Comparison of ENCODE assay signal across 1 cellular context in the genomic region with DNA sequence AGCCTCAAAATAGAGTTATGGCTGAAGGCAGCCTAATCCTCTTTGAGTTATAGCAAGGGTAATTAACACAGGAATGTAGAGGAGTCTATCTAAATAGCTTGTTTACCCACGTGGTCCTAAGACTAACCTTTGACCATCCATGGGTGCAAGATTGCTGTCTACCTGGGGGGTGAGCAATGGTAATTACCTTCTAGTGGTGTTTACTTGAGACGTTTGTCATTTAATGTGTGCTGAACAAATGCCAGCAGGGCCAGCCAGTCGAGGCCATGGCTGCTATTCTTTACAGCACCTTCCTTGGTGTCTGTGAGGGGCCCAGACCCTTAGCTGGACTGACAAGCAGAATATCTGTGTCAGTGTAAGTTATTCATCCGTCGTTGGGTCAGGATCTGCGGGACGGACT.
TF ChIP-seq lines count a peak whose summit lies in the region.

No MANE protein-coding gene starts in this region.

TF ChIP-seq in HEK293, 187 proteins besides CTCF, POLR2A, EP300 and RAD21 (continued from another document):
- TF ChIP-seq, protein P1, sequence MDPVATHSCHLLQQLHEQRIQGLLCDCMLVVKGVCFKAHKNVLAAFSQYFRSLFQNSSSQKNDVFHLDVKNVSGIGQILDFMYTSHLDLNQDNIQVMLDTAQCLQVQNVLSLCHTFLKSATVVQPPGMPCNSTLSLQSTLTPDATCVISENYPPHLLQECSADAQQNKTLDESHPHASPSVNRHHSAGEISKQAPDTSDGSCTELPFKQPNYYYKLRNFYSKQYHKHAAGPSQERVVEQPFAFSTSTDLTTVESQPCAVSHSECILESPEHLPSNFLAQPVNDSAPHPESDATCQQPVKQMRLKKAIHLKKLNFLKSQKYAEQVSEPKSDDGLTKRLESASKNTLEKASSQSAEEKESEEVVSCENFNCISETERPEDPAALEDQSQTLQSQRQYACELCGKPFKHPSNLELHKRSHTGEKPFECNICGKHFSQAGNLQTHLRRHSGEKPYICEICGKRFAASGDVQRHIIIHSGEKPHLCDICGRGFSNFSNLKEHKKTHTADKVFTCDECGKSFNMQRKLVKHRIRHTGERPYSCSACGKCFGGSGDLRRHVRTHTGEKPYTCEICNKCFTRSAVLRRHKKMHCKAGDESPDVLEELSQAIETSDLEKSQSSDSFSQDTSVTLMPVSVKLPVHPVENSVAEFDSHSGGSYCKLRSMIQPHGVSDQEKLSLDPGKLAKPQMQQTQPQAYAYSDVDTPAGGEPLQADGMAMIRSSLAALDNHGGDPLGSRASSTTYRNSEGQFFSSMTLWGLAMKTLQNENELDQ (tag by site-specific recombination; IDR thresholded peaks at IDR 0.05; ENCODE audit: low read depth): no peak
- TF ChIP-seq ZFP37 (tag by site-specific recombination; IDR thresholded peaks at IDR 0.05): no peak
- TF ChIP-seq ZNF792 (tag by site-specific recombination; IDR thresholded peaks at IDR 0.05): no peak
- TF ChIP-seq, protein P2, sequence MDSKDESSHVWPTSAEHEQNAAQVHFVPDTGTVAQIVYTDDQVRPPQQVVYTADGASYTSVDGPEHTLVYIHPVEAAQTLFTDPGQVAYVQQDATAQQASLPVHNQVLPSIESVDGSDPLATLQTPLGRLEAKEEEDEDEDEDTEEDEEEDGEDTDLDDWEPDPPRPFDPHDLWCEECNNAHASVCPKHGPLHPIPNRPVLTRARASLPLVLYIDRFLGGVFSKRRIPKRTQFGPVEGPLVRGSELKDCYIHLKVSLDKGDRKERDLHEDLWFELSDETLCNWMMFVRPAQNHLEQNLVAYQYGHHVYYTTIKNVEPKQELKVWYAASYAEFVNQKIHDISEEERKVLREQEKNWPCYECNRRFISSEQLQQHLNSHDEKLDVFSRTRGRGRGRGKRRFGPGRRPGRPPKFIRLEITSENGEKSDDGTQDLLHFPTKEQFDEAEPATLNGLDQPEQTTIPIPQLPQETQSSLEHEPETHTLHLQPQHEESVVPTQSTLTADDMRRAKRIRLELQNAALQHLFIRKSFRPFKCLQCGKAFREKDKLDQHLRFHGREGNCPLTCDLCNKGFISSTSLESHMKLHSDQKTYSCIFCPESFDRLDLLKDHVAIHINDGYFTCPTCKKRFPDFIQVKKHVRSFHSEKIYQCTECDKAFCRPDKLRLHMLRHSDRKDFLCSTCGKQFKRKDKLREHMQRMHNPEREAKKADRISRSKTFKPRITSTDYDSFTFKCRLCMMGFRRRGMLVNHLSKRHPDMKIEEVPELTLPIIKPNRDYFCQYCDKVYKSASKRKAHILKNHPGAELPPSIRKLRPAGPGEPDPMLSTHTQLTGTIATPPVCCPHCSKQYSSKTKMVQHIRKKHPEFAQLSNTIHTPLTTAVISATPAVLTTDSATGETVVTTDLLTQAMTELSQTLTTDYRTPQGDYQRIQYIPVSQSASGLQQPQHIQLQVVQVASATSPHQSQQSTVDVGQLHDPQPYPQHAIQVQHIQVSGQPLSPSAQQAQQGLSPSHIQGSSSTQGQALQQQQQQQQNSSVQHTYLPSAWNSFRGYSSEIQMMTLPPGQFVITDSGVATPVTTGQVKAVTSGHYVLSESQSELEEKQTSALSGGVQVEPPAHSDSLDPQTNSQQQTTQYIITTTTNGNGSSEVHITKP (tag by site-specific recombination; IDR thresholded peaks at IDR 0.05): 0 out of 2 replicates have a peak, but pooled peaks have one; percentile 17
- no peak for TF ChIP-seq ZNF112 (tag by site-specific recombination; IDR thresholded peaks at IDR 0.05)
- peak; percentile 86 for TF ChIP-seq TRIM28 (IDR thresholded peaks at IDR 0.05; ENCODE audit: borderline replicate concordance, low read length)
- TF ChIP-seq ZNF785 (tag by site-specific recombination; IDR thresholded peaks at IDR 0.05): no peak
- no peak for TF ChIP-seq PRDM1 (tag by site-specific recombination; IDR thresholded peaks at IDR 0.05)
- TF ChIP-seq, protein P3, sequence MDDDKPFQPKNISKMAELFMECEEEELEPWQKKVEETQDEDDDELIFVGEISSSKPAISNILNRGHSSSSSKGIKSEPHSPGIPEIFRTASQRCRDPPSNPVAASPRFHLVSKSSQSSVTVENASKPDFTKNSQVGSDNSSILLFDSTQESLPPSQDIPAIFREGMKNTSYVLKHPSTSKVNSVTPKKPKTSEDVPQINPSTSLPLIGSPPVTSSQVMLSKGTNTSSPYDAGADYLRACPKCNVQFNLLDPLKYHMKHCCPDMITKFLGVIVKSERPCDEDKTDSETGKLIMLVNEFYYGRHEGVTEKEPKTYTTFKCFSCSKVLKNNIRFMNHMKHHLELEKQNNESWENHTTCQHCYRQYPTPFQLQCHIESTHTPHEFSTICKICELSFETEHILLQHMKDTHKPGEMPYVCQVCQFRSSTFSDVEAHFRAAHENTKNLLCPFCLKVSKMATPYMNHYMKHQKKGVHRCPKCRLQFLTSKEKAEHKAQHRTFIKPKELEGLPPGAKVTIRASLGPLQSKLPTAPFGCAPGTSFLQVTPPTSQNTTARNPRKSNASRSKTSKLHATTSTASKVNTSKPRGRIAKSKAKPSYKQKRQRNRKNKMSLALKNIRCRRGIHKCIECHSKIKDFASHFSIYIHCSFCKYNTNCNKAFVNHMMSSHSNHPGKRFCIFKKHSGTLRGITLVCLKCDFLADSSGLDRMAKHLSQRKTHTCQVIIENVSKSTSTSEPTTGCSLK (tag by site-specific recombination; IDR thresholded peaks at IDR 0.05): no peak
- TF ChIP-seq ZNF660 (tag by site-specific recombination; IDR thresholded peaks at IDR 0.05): no peak
- TF ChIP-seq ZSCAN16 (tag by site-specific recombination; IDR thresholded peaks at IDR 0.05): no peak
- peak; percentile 82 for TF ChIP-seq IKZF3 (tag by site-specific recombination; IDR thresholded peaks at IDR 0.05)
- TF ChIP-seq, protein P4, sequence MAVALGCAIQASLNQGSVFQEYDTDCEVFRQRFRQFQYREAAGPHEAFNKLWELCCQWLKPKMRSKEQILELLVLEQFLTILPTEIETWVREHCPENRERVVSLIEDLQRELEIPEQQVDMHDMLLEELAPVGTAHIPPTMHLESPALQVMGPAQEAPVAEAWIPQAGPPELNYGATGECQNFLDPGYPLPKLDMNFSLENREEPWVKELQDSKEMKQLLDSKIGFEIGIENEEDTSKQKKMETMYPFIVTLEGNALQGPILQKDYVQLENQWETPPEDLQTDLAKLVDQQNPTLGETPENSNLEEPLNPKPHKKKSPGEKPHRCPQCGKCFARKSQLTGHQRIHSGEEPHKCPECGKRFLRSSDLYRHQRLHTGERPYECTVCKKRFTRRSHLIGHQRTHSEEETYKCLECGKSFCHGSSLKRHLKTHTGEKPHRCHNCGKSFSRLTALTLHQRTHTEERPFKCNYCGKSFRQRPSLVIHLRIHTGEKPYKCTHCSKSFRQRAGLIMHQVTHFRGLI (tag by site-specific recombination; IDR thresholded peaks at IDR 0.05): no peak
- TF ChIP-seq, protein P5, sequence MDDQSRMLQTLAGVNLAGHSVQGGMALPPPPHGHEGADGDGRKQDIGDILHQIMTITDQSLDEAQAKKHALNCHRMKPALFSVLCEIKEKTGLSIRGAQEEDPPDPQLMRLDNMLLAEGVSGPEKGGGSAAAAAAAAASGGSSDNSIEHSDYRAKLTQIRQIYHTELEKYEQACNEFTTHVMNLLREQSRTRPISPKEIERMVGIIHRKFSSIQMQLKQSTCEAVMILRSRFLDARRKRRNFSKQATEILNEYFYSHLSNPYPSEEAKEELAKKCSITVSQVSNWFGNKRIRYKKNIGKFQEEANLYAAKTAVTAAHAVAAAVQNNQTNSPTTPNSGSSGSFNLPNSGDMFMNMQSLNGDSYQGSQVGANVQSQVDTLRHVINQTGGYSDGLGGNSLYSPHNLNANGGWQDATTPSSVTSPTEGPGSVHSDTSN (CRISPR knock-in tag; IDR thresholded peaks at IDR 0.05): no peak
- no peak for TF ChIP-seq YY1 (tag by site-specific recombination; IDR thresholded peaks at IDR 0.05)
- no peak for TF ChIP-seq ZNF140 (tag by site-specific recombination; IDR thresholded peaks at IDR 0.05)
- TF ChIP-seq ZIC2 (tag by site-specific recombination; IDR thresholded peaks at IDR 0.05): no peak
- no peak for TF ChIP-seq ZNF610 (tag by site-specific recombination; IDR thresholded peaks at IDR 0.05; ENCODE audit: borderline replicate concordance)
- TF ChIP-seq ZNF16 (tag by site-specific recombination; IDR thresholded peaks at IDR 0.05; ENCODE audit: low read depth): no peak
- no peak for TF ChIP-seq ZNF426 (tag by site-specific recombination; IDR thresholded peaks at IDR 0.05)
